In genomic region chr9:132062768-132063167, GRCh38 we compare ENCODE assay signal across 19 cellular contexts. TPM values are rescaled to one million over a fixed set of nuclear protein-coding genes. Genes with fewer than 3 reads are reported as not detected.
DNase-seq lines count a peak whose midpoint lies in the region; ATAC-seq, FAIRE-seq and TF ChIP-seq lines count a peak whose summit lies in the region.
"Had no signal": no experiment of that assay in that cellular context is flagged by ENCODE, and none has a peak within 500 bp of the region (broad histone marks: within the 10 kb centered on the region; RNA-seq: fewer than 3 reads in every experiment).

No MANE protein-coding gene starts in this region.

- H3K4me3 ChIP-seq in AG04450 (ENCODE audit: low read depth, low read length) (no peak overlapping the region), IMR-90 (ENCODE audit: insufficient read depth, low read depth, low read length) (no peak overlapping the region), bronchial epithelial cell (ENCODE audit: low read depth, low read length) (no peak overlapping the region), neutrophil (ENCODE audit: low read depth in 1 of 2, low read length in 1 of 2) (no peak overlapping the region)
- H3K4me3 ChIP-seq: BLaER1, GM12878, GM23248, HAP-1 had no signal

- DNase-seq in AG04450 (ENCODE audit: low read depth, low spot score) (no peak), IMR-90 (no peak), bronchial epithelial cell (ENCODE audit: low read depth) (no peak), posterior cingulate gyrus (no peak), KBM-7 (no peak)
- DNase-seq in CD4-positive, alpha-beta T cell = no peak
- DNase-seq: ACHN; Calu3; CD8-positive, alpha-beta T cell; DND-41; EL; GM23248; KG1 had no signal

- no peak overlapping the region for H2BK5ac ChIP-seq in IMR-90 (ENCODE audit: low read depth, low read length, poor library complexity, severe bottlenecking)

- H3K9me3 Mint-ChIP-seq in CD4-positive, alpha-beta T cell = no peaks in the 10 kb centered on the region

- H3K56ac ChIP-seq in IMR-90 (ENCODE audit: extremely low read depth, insufficient read depth, low read length) = no peak overlapping the region

- H3K27me3 Mint-ChIP-seq in CD4-positive, alpha-beta T cell = no peaks in the 10 kb centered on the region

- H3K79me1 ChIP-seq in IMR-90 (ENCODE audit: low read depth in 1 of 2, low read length in 2 of 2) = peaks cover 54 to 91% of the 10 kb centered on the region in 2 experiments

- no peak overlapping the region for H3K23ac ChIP-seq in IMR-90 (ENCODE audit: low read depth, low read length)

- peaks cover 60% of the 10 kb centered on the region for H3K36me3 Mint-ChIP-seq in CD4-positive, alpha-beta T cell (ENCODE audit: low read depth)

- peak; percentile 64 for FAIRE-seq in bronchial epithelial cell (lab: Jason Lieb, UNC)
- FAIRE-seq: A204.1, GM12878 had no signal

- no peak for TF ChIP-seq CTCF in AG04450 (IDR thresholded peaks at IDR 0.05; ENCODE audit: low read depth, low read length)
- no peak for TF ChIP-seq CTCF in IMR-90 (conservative IDR thresholded peaks at IDR 0.05; ENCODE audit: low read depth, low read length)
- TF ChIP-seq CTCF in bronchial epithelial cell (IDR thresholded peaks at IDR 0.05; ENCODE audit: insufficient read depth, low read length, severe bottlenecking) = no peak
- TF ChIP-seq CTCF in neutrophil (IDR thresholded peaks at IDR 0.05) = no peak
- TF ChIP-seq CTCF in CD4-positive, alpha-beta T cell (IDR thresholded peaks at IDR 0.05) = no peak

- in situ Hi-C loops in IMR-90 (cut with MboI; ENCODE audit: low sequenced_read_pairs) = no loop called here
- in situ Hi-C loops in KBM-7 (cut with MboI; ENCODE audit: low pct_unique_long_range_greater_than_20kb, low sequenced_read_pairs) = no loop called here

- dilution Hi-C loops in IMR-90 (cut with HindIII; ENCODE audit: low sequenced_read_pairs, unreplicated experiment) = no loop called here

- H3K27me3 ChIP-seq in AG04450 (ENCODE audit: control insufficient read depth, insufficient read depth, low read length) = no peaks in the 10 kb centered on the region
- no peaks in the 10 kb centered on the region for H3K27me3 ChIP-seq in IMR-90 (ENCODE audit: control insufficient read depth, insufficient read depth, low read length)
- H3K27me3 ChIP-seq in bronchial epithelial cell (ENCODE audit: control insufficient read depth, insufficient read depth, low read length) = no peaks in the 10 kb centered on the region
- H3K27me3 ChIP-seq in neutrophil = no peaks in the 10 kb centered on the region
- H3K27me3 ChIP-seq in CD4-positive, alpha-beta T cell (ENCODE audit: control insufficient read depth, insufficient read depth, low read length) = no peaks in the 10 kb centered on the region
- H3K27me3 ChIP-seq: BLaER1 had no signal

- peaks cover 26% of the 10 kb centered on the region for H3K4me1 Mint-ChIP-seq in CD4-positive, alpha-beta T cell (ENCODE audit: low read depth)

- no peak overlapping the region for H2AK5ac ChIP-seq in IMR-90 (ENCODE audit: low read depth, low read length)

- H2BK15ac ChIP-seq in IMR-90 (ENCODE audit: low read depth, low read length) = no peak overlapping the region

- H3K36me3 ChIP-seq in IMR-90 (ENCODE audit: control insufficient read depth, insufficient read depth, low read length) (peaks cover 8% of the 10 kb centered on the region), bronchial epithelial cell (ENCODE audit: control insufficient read depth, insufficient read depth, low read length) (no peaks in the 10 kb centered on the region), neutrophil (peaks cover 13% of the 10 kb centered on the region)
- H3K36me3 ChIP-seq: HAP-1 had no signal

- no peak overlapping the region for H3K4me2 ChIP-seq in IMR-90 (ENCODE audit: low read depth, low read length)

- H3K4me3 Mint-ChIP-seq in CD4-positive, alpha-beta T cell = no peak overlapping the region
- H3K4me3 Mint-ChIP-seq: CD14-positive monocyte; CD8-positive, alpha-beta T cell had no signal

- no peak overlapping the region for H4K5ac ChIP-seq in IMR-90 (ENCODE audit: low read depth, low read length)

- WGBS in IMR-90 (ENCODE audit: extremely low coverage in 2 of 2, insufficient read length in 1 of 2), 2 experiments = no CpG with 5 or more reads among the region's 4 CpGs

- no peak for TF ChIP-seq RAD21 in IMR-90 (IDR thresholded peaks at IDR 0.05; ENCODE audit: low read length)

- intact Hi-C loops in IMR-90 (cut with micrococcal nuclease) = no loop called here
- intact Hi-C loops in posterior cingulate gyrus (cut with DNase I) = no loop called here
- intact Hi-C loops in CD4-positive, alpha-beta T cell (cut with DNase I, micrococcal nuclease) = no loop called here

- H4K8ac ChIP-seq in IMR-90 (ENCODE audit: low read depth in 2 of 2, low read length in 2 of 2) = no peak overlapping the region

- ATAC-seq in IMR-90 (ENCODE audit: low read depth) = no peak
- no peak for ATAC-seq in CD4-positive, alpha-beta T cell (ENCODE audit: poor library complexity)
- ATAC-seq: CD8-positive, alpha-beta T cell; GM12878 had no signal

- H3K9me1 ChIP-seq in IMR-90 (ENCODE audit: insufficient read depth, low read length) = peaks cover 3% of the 10 kb centered on the region; the same call in 1 of the 2 replicates

- H3K4me1 ChIP-seq in IMR-90 (ENCODE audit: control insufficient read depth, insufficient read depth, low read length) (peaks cover 3% of the 10 kb centered on the region; the same call in 1 of the 2 replicates), neutrophil (ENCODE audit: control insufficient read depth in 1 of 2, insufficient read depth in 1 of 2, low read depth in 1 of 2, low read length in 1 of 2) (peaks cover 12 to 14% of the 10 kb centered on the region in 2 experiments)
- H3K4me1 ChIP-seq: HAP-1 had no signal

- no peak overlapping the region for H3K9ac ChIP-seq in IMR-90 (ENCODE audit: low read depth, low read length)
- H3K9ac ChIP-seq: BLaER1, GM23248 had no signal

- no peak overlapping the region for H2AFZ ChIP-seq in IMR-90 (replicated peaks; ENCODE audit: low read length, poor library complexity)
- H2AFZ ChIP-seq: GM23248 had no signal

- H2BK120ac ChIP-seq in IMR-90 (ENCODE audit: low read depth, low read length) = no peak overlapping the region

- H4K91ac ChIP-seq in IMR-90 (ENCODE audit: insufficient read depth, low read depth, low read length) = no peak overlapping the region

- H2BK20ac ChIP-seq in IMR-90 (ENCODE audit: low read depth, low read length) = no peak overlapping the region

- CTCF ChIA-PET in AG04450 (lab: Charles Lee) (interaction anchor here (1.0 kb wide), 1 partner anchor 107 kb away, joined by 4 read pairs; no protein-coding TSS in a partner anchor), IMR-90 (lab: Yijun Ruan, JAX) (no interaction called here)
- CTCF ChIA-PET in CD4-positive, alpha-beta T cell (lab: Charles Lee) = no interaction called here

- peaks cover 4% of the 10 kb centered on the region; the same call in 1 of the 2 replicates for H3K9me3 ChIP-seq in AG04450 (ENCODE audit: control insufficient read depth, insufficient read depth, low read length)
- H3K9me3 ChIP-seq in IMR-90 (ENCODE audit: control insufficient read depth, insufficient read depth, low read length) = no peaks in the 10 kb centered on the region
- no peaks in the 10 kb centered on the region for H3K9me3 ChIP-seq in neutrophil
- H3K9me3 ChIP-seq in CD4-positive, alpha-beta T cell (ENCODE audit: control insufficient read depth, low read length) = no peaks in the 10 kb centered on the region

- POLR2A ChIA-PET in AG04450 (lab: Yijun Ruan, JAX) (interaction anchor here (0.6 kb wide), 1 partner anchor 978 kb away, joined by 5 read pairs; no protein-coding TSS in a partner anchor), IMR-90 (lab: Charles Lee; ENCODE audit: unreplicated experiment) (no interaction called here)
- POLR2A ChIA-PET in CD4-positive, alpha-beta T cell (lab: Charles Lee) = interaction anchor here (1.2 kb wide), 1 partner anchor 17 kb away, joined by 4 read pairs; the partner anchor contains the start of gene MED27

- H3K18ac ChIP-seq in IMR-90 (ENCODE audit: low read depth, low read length) = no peak overlapping the region

- no peak overlapping the region for H3K27ac Mint-ChIP-seq in CD4-positive, alpha-beta T cell
- H3K27ac Mint-ChIP-seq: CD14-positive monocyte; CD8-positive, alpha-beta T cell had no signal

- H2AK9ac ChIP-seq in IMR-90 (replicated peaks; ENCODE audit: low read depth, low read length, poor library complexity) = no peak overlapping the region

- no peak for TF ChIP-seq POLR2A in IMR-90 (IDR thresholded peaks at IDR 0.05; ENCODE audit: low read depth, low read length)

- H3K27ac ChIP-seq in AG04450 (ENCODE audit: low read depth, low read length) = peak overlapping the region; percentile 11
- H3K27ac ChIP-seq in IMR-90 (ENCODE audit: insufficient read depth, low read length) = no peak overlapping the region
- peak overlapping the region; percentile 26 for H3K27ac ChIP-seq in neutrophil
- H3K27ac ChIP-seq in CD4-positive, alpha-beta T cell (ENCODE audit: low read depth, low read length) = no peak overlapping the region
- H3K27ac ChIP-seq: BLaER1, GM23248 had no signal

- BruUV-seq in IMR-90 (replicated peaks; lab: Mats Ljungman, UMichigan) = no TSS peak

- H4K20me1 ChIP-seq in IMR-90 (ENCODE audit: insufficient read depth, low read length) = peaks cover 50% of the 10 kb centered on the region

- no peak overlapping the region for H3K14ac ChIP-seq in IMR-90 (replicated peaks; ENCODE audit: low read depth, low read length)

- no peak overlapping the region for H3K4ac ChIP-seq in IMR-90 (ENCODE audit: low read depth, low read length)

TF ChIP-seq in IMR-90, 13 proteins besides CTCF, POLR2A, EP300 and RAD21 (continues in another document):
- TF ChIP-seq MXI1 (IDR thresholded peaks at IDR 0.05; ENCODE audit: borderline replicate concordance, low read depth, low read length) (no peak), MAFK (IDR thresholded peaks at IDR 0.05; ENCODE audit: low read depth, low read length) (no peak), NFE2L2 (IDR thresholded peaks at IDR 0.05; ENCODE audit: low read depth, low read length) (no peak), RFX5 (IDR thresholded peaks at IDR 0.05; ENCODE audit: low read depth, low read length) (no peak), CEBPB (IDR thresholded peaks at IDR 0.05; ENCODE audit: low read depth, low read length) (peak; percentile 66)
- TF ChIP-seq, protein P1, sequence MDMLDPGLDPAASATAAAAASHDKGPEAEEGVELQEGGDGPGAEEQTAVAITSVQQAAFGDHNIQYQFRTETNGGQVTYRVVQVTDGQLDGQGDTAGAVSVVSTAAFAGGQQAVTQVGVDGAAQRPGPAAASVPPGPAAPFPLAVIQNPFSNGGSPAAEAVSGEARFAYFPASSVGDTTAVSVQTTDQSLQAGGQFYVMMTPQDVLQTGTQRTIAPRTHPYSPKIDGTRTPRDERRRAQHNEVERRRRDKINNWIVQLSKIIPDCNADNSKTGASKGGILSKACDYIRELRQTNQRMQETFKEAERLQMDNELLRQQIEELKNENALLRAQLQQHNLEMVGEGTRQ (IDR thresholded peaks at IDR 0.05; ENCODE audit: low read depth, low read length) = no peak

RNA-seq across cellular contexts. Expression of gene MED27, which starts 16.9 kb away (rescaled TPM):
- polyA plus RNA-seq in AG04450 (2011; rRNA removed) = 36.6 and 42.9 TPM in 2 replicates
- polyA minus RNA-seq in AG04450 (2011; rRNA and poly(A)+ RNA removed) = 32.1 and 37.7 TPM in 2 replicates
- 51.9 and 63.4 TPM in 2 replicates for total RNA-seq in IMR-90 (2012; rRNA removed)
- polyA plus RNA-seq in IMR-90 (2012; rRNA removed) = 50.2 and 51.6 TPM in 2 replicates
- polyA plus RNA-seq in IMR-90 (2012; cell fraction: cytosol; rRNA removed) = 33.8 and 51.4 TPM in 2 replicates
- 18.2 and 24.4 TPM in 2 replicates for polyA plus RNA-seq in IMR-90 (2012; cell fraction: nucleus; rRNA removed; ENCODE audit: low replicate concordance)
- 10.5 and 19.3 TPM in 2 replicates for total RNA-seq in bronchial epithelial cell
- 10 to 100 TPM; 15.0 to 17.4 TPM for total RNA-seq in CD4-positive, alpha-beta T cell

Comparison
In these comparisons a context has a peak if more than half of its experiments do, and no peak if none do; other contexts are left out.
1. H3K27ac ChIP-seq: peak in AG04450 (single experiment) and neutrophil (single experiment); none in IMR-90 (single experiment) and CD4-positive, alpha-beta T cell (single experiment).